In genomic region chr4:17817027-17817426, GRCh38 we compare ENCODE assay signal across 8 cellular contexts. TPM values are rescaled to one million over a fixed set of nuclear protein-coding genes. Genes with fewer than 3 reads are reported as not detected.
A peak's percentile ranks its signal among the peaks of the same experiment; 100 is the strongest.
DNase-seq lines count a peak whose midpoint lies in the region; ATAC-seq and TF ChIP-seq lines count a peak whose summit lies in the region.

No MANE protein-coding gene starts in this region.

- ATAC-seq in GM21423 (IDR thresholded peaks at IDR 0.05; ENCODE audit: unreplicated experiment): peak; percentile 83

- TF ChIP-seq POLR2A in esophagus muscularis mucosa (IDR thresholded peaks at IDR 0.05; ENCODE audit: low read depth) (no peak), ovary (IDR thresholded peaks at IDR 0.05) (no peak)

- intact Hi-C loops in esophagus muscularis mucosa (cut with DNase I): loop anchor here (1.0 kb wide), 1 partner anchor 776 kb away; no protein-coding TSS in a partner anchor
- intact Hi-C loops in ovary (cut with DNase I): loop anchor here in 2 of 4 donors (10.0 kb wide), 2 partner anchors 768 to 778 kb away; no protein-coding TSS in a partner anchor

- H3K36me3 ChIP-seq in esophagus muscularis mucosa: no peaks in the 10 kb centered on the region
- H3K36me3 ChIP-seq in ovary: no peaks in the 10 kb centered on the region
- peaks cover 3% of the 10 kb centered on the region for H3K36me3 ChIP-seq in H7 (replicated peaks; ENCODE audit: control insufficient read depth, insufficient read depth, low read length)

- DNase-seq in NCI-H748 (lab: John Stamatoyannopoulos, UW; ENCODE audit: unreplicated experiment) (peak; percentile 10), NCI-H748 treated with DMSO at 0.1 percent for 48 hours (lab: John Stamatoyannopoulos, UW) (no peak), HPDE6-E6E7 (ENCODE audit: extremely low spot score) (peak; percentile 9), SKM-1 (lab: John Stamatoyannopoulos, UW; ENCODE audit: unreplicated experiment) (peak; percentile 16), esophagus muscularis mucosa (ENCODE audit: extremely low spot score) (no peak), ovary (no peak), H7 (no peak)

- H3K4me3 ChIP-seq in esophagus muscularis mucosa (no peak overlapping the region), ovary (no peak overlapping the region), H7 (ENCODE audit: insufficient read depth, low read depth, low read length) (no peak overlapping the region)

- H3K4me1 ChIP-seq in esophagus muscularis mucosa: no peaks in the 10 kb centered on the region
- H3K4me1 ChIP-seq in ovary (ENCODE audit: insufficient read depth): no peaks in the 10 kb centered on the region

- WGBS in esophagus muscularis mucosa: 56% methylated on average over 5 of the region's 5 CpGs
- WGBS in ovary, 3 donors: 41 to 47% (median 45%) methylated on average over 5 of the region's 5 CpGs

- TF ChIP-seq EP300 in esophagus muscularis mucosa (IDR thresholded peaks at IDR 0.05): no peak
- TF ChIP-seq EP300 in ovary (IDR thresholded peaks at IDR 0.05): no peak

- H3K9me3 ChIP-seq in esophagus muscularis mucosa: no peaks in the 10 kb centered on the region
- no peaks in the 10 kb centered on the region for H3K9me3 ChIP-seq in ovary

- TF ChIP-seq CTCF in esophagus muscularis mucosa (IDR thresholded peaks at IDR 0.05) (peak; percentile 41 to 53 (median 47)), ovary (IDR thresholded peaks at IDR 0.05) (peak in 2 of 3 donors; percentile 47 to 58)

- no peaks in the 10 kb centered on the region for H3K27me3 ChIP-seq in esophagus muscularis mucosa
- H3K27me3 ChIP-seq in ovary: no peaks in the 10 kb centered on the region
- no peaks in the 10 kb centered on the region for H3K27me3 ChIP-seq in H7 (ENCODE audit: control insufficient read depth, insufficient read depth, low read length)

- H3K27ac ChIP-seq in esophagus muscularis mucosa (replicated peaks in 1 of 4): no peak overlapping the region
- H3K27ac ChIP-seq in ovary: no peak overlapping the region

RNA-seq across cellular contexts. Expression of gene NCAPG, which starts 6.2 kb away (rescaled TPM):
- total RNA-seq in esophagus muscularis mucosa (under 1 TPM in 3 of 4 donors, not detected in 1; 0.17 to 0.98 (median 0.71) TPM), ovary (1 to 10 TPM in 1 of 7 donors, under 1 TPM in 4, not detected in 2; 0.25 to 1.9 (median 0.48) TPM)
- 1 to 10 TPM in 1 of 2 donors, under 1 TPM in 1; 0.48 to 1.3 TPM for polyA plus RNA-seq in ovary
- total RNA-seq in H7 (2014; rRNA removed; shearing (Covaris generic)): 75.2 and 77.1 TPM in 2 replicates

RNA-seq across cellular contexts. Expression of gene DCAF16, which starts 6.5 kb away (rescaled TPM):
- total RNA-seq in esophagus muscularis mucosa: 10 to 100 TPM; 23.4 to 28.7 (median 26.3) TPM
- total RNA-seq in ovary: 10 to 100 TPM; 31.4 to 65.0 (median 56.9) TPM
- 10 to 100 TPM; 25.8 to 32.5 TPM for polyA plus RNA-seq in ovary
- 26.1 and 31.1 TPM in 2 replicates for total RNA-seq in H7 (2014; rRNA removed; shearing (Covaris generic))

RNA-seq across cellular contexts. Expression of gene FAM184B, which starts 35.6 kb away (rescaled TPM):
- total RNA-seq in esophagus muscularis mucosa (not detected), ovary (under 1 TPM in 2 of 7 donors, not detected in 5; 0.03 to 0.05 TPM)
- under 1 TPM; 0.03 to 0.17 TPM for polyA plus RNA-seq in ovary
- not detected in 2 replicates for total RNA-seq in H7 (2014; rRNA removed; shearing (Covaris generic))

Comparison
In these comparisons a context has a peak if more than half of its experiments do, and no peak if none do; other contexts are left out.
1. DNase-seq: peak in NCI-H748 (single experiment), HPDE6-E6E7 (single experiment) and SKM-1 (single experiment); none in NCI-H748 treated with DMSO at 0.1 percent for 48 hours (single experiment), esophagus muscularis mucosa (single experiment), ovary (0 of 5) and H7 (single experiment).
2. RNA of gene NCAPG, which starts 6.2 kb away (total RNA-seq): 75.2 to 77.1 TPM in H7; 0.17 to 0.98 TPM in esophagus muscularis mucosa and 0.25 to 1.9 TPM in ovary; every median in the first group is over 10 times any median in the second.